Comparison of ENCODE assay signal across 1 cellular context in genomic region chr11:69657911-69658605, GRCh38.
TF ChIP-seq lines count a peak whose summit lies in the region.

No MANE protein-coding gene starts in this region.

TF ChIP-seq in HepG2, 621 proteins besides CTCF, POLR2A, EP300 and RAD21 (continued from another document and continues in another):
- TF ChIP-seq RNF219 (CRISPR knock-in tag; IDR thresholded peaks at IDR 0.05) (no peak), ZNF747 (CRISPR knock-in tag; IDR thresholded peaks at IDR 0.05; ENCODE audit: borderline replicate concordance) (peak; percentile 94; the same call in 1 of the 2 replicates), LBX2 (CRISPR knock-in tag; IDR thresholded peaks at IDR 0.05; ENCODE audit: borderline replicate concordance) (no peak), ZKSCAN5 (CRISPR knock-in tag; IDR thresholded peaks at IDR 0.05) (no peak), USF2 (IDR thresholded peaks at IDR 0.05; ENCODE audit: low read depth, low read length) (no peak), USF2 (CRISPR knock-in tag; IDR thresholded peaks at IDR 0.05; ENCODE audit: borderline replicate concordance) (no peak), ZBTB39 (CRISPR knock-in tag; IDR thresholded peaks at IDR 0.05) (0 out of 2 replicates have a peak, but pooled peaks have one; percentile 38), MXD3 (CRISPR knock-in tag; IDR thresholded peaks at IDR 0.05) (no peak), NKX3-1 (CRISPR knock-in tag; IDR thresholded peaks at IDR 0.05) (no peak; the same call in 1 of the 2 replicates), CENPBD1 (CRISPR knock-in tag; IDR thresholded peaks at IDR 0.05; ENCODE audit: borderline replicate concordance, low read depth) (no peak), CREB1 (IDR thresholded peaks at IDR 0.05) (no peak), CREB1 (CRISPR knock-in tag; IDR thresholded peaks at IDR 0.05) (no peak), PLSCR1 (CRISPR knock-in tag; IDR thresholded peaks at IDR 0.05; ENCODE audit: borderline replicate concordance) (no peak), ZNF710 (CRISPR knock-in tag; IDR thresholded peaks at IDR 0.05; ENCODE audit: borderline replicate concordance) (peak; percentile 27; the same call in 1 of the 2 replicates), TOPORS (CRISPR knock-in tag; IDR thresholded peaks at IDR 0.05) (no peak), ZEB1 (IDR thresholded peaks at IDR 0.05; ENCODE audit: insufficient replicate concordance, low read depth) (peak; percentile 16), GABPA (IDR thresholded peaks at IDR 0.05; ENCODE audit: low read depth, low read length) (no peak), GABPA (CRISPR knock-in tag; IDR thresholded peaks at IDR 0.05; ENCODE audit: low read depth) (peak; percentile 72), ZNF143 (CRISPR knock-in tag; IDR thresholded peaks at IDR 0.05) (peak; percentile 80), MBNL3 (CRISPR knock-in tag; conservative IDR thresholded peaks at IDR 0.05) (no peak), GPN1 (CRISPR knock-in tag; IDR thresholded peaks at IDR 0.05; ENCODE audit: borderline replicate concordance) (no peak), IRF9 (CRISPR knock-in tag; IDR thresholded peaks at IDR 0.05; ENCODE audit: borderline replicate concordance) (peak; percentile 57), ZMYM3 (CRISPR knock-in tag; IDR thresholded peaks at IDR 0.05) (peak; percentile 10), MED8 (CRISPR knock-in tag; IDR thresholded peaks at IDR 0.05; ENCODE audit: insufficient replicate concordance) (no peak), KDM3A (CRISPR knock-in tag; IDR thresholded peaks at IDR 0.05; ENCODE audit: low read depth) (peak; percentile 77; the same call in 1 of the 2 replicates), ZNF558 (CRISPR knock-in tag; IDR thresholded peaks at IDR 0.05; ENCODE audit: borderline replicate concordance) (no peak), ZSCAN20 (CRISPR knock-in tag; IDR thresholded peaks at IDR 0.05; ENCODE audit: borderline replicate concordance) (no peak), SRSF9 (IDR thresholded peaks at IDR 0.05; ENCODE audit: borderline replicate concordance, insufficient read depth, low read depth, low read length, poor library complexity, severe bottlenecking) (no peak), PHF20 (CRISPR knock-in tag; IDR thresholded peaks at IDR 0.05) (peak; percentile 55; the same call in 1 of the 2 replicates), ZNF337 (CRISPR knock-in tag; IDR thresholded peaks at IDR 0.05; ENCODE audit: borderline replicate concordance, low read depth) (no peak), ZNF879 (CRISPR knock-in tag; IDR thresholded peaks at IDR 0.05) (peak; percentile 72; the same call in 1 of the 2 replicates), WIZ (CRISPR knock-in tag; IDR thresholded peaks at IDR 0.05) (no peak), RARG (CRISPR knock-in tag; IDR thresholded peaks at IDR 0.05; ENCODE audit: low read depth) (no peak), ZNF263 (CRISPR knock-in tag; IDR thresholded peaks at IDR 0.05) (no peak), KDM5B (CRISPR knock-in tag; IDR thresholded peaks at IDR 0.05; ENCODE audit: borderline replicate concordance) (peak; percentile 78), ZNF318 (CRISPR knock-in tag; IDR thresholded peaks at IDR 0.05) (peak; percentile 66), ZNF18 (CRISPR knock-in tag; IDR thresholded peaks at IDR 0.05; ENCODE audit: insufficient replicate concordance) (no peak)
